1 cellular context compared by ENCODE assay signal in genomic region chr5:138632900-138633489, GRCh38.
A peak's percentile ranks its signal among the peaks of the same experiment; 100 is the strongest.
TF ChIP-seq lines count a peak whose summit lies in the region.

No MANE protein-coding gene starts in this region.

TF ChIP-seq in HepG2, 621 proteins besides CTCF, POLR2A, EP300 and RAD21 (continued from another document and continues in another):
- TF ChIP-seq CERS6 (CRISPR knock-in tag; IDR thresholded peaks at IDR 0.05) (no peak), ZNF230 (CRISPR knock-in tag; IDR thresholded peaks at IDR 0.05) (no peak), SIN3B (IDR thresholded peaks at IDR 0.05; ENCODE audit: low read length) (no peak), KMT2A (CRISPR knock-in tag; IDR thresholded peaks at IDR 0.05) (no peak), MED1 (CRISPR knock-in tag; IDR thresholded peaks at IDR 0.05) (no peak), NR2F6 (IDR thresholded peaks at IDR 0.05) (no peak), NR2F6 (CRISPR knock-in tag; IDR thresholded peaks at IDR 0.05) (0 out of 2 replicates have a peak, but pooled peaks have one; percentile 7), ZNF713 (CRISPR knock-in tag; IDR thresholded peaks at IDR 0.05) (no peak), ZNF687 (CRISPR knock-in tag; IDR thresholded peaks at IDR 0.05) (0 out of 2 replicates have a peak, but pooled peaks have one; percentile 9), ZBTB14 (CRISPR knock-in tag; IDR thresholded peaks at IDR 0.05) (no peak), KLF11 (CRISPR knock-in tag; IDR thresholded peaks at IDR 0.05) (no peak), ZNF441 (CRISPR knock-in tag; IDR thresholded peaks at IDR 0.05; ENCODE audit: borderline replicate concordance) (no peak), CBX5 (CRISPR knock-in tag; IDR thresholded peaks at IDR 0.05; ENCODE audit: borderline replicate concordance) (no peak), ZXDC (CRISPR knock-in tag; IDR thresholded peaks at IDR 0.05) (no peak), AGO2 (optimal IDR thresholded peaks at IDR 0.05; ENCODE audit: low read depth, low read length) (no peak), NFRKB (IDR thresholded peaks at IDR 0.05) (no peak), USF2 (IDR thresholded peaks at IDR 0.05; ENCODE audit: low read depth, low read length) (no peak), USF2 (CRISPR knock-in tag; IDR thresholded peaks at IDR 0.05; ENCODE audit: borderline replicate concordance) (peak; percentile 78; the same call in 1 of the 2 replicates), ZNF629 (CRISPR knock-in tag; conservative IDR thresholded peaks at IDR 0.05) (0 out of 2 replicates have a peak, but pooled peaks have one; percentile 19), SP2 (CRISPR knock-in tag; IDR thresholded peaks at IDR 0.05) (no peak), ARNT2 (CRISPR knock-in tag; IDR thresholded peaks at IDR 0.05; ENCODE audit: low read depth) (no peak), ZKSCAN1 (IDR thresholded peaks at IDR 0.05; ENCODE audit: low read length) (no peak), BRCA1 (CRISPR knock-in tag; IDR thresholded peaks at IDR 0.05) (no peak), ZNF564 (CRISPR knock-in tag; IDR thresholded peaks at IDR 0.05) (no peak), SNRNP70 (IDR thresholded peaks at IDR 0.05; ENCODE audit: low read depth, low read length) (no peak), NCOA1 (CRISPR knock-in tag; IDR thresholded peaks at IDR 0.05) (no peak), PRMT3 (CRISPR knock-in tag; IDR thresholded peaks at IDR 0.05; ENCODE audit: borderline replicate concordance, low read depth) (no peak), CC2D1A (CRISPR knock-in tag; IDR thresholded peaks at IDR 0.05) (no peak), SAP130 (CRISPR knock-in tag; IDR thresholded peaks at IDR 0.05; ENCODE audit: low read depth) (peak; percentile 17; the same call in 1 of the 2 replicates), WIZ (CRISPR knock-in tag; IDR thresholded peaks at IDR 0.05) (no peak), GPN1 (CRISPR knock-in tag; IDR thresholded peaks at IDR 0.05; ENCODE audit: borderline replicate concordance) (no peak), ZNF331 (CRISPR knock-in tag; IDR thresholded peaks at IDR 0.05) (0 out of 2 replicates have a peak, but pooled peaks have one; percentile 19), ZNF891 (CRISPR knock-in tag; IDR thresholded peaks at IDR 0.05) (no peak), HCFC1 (IDR thresholded peaks at IDR 0.05; ENCODE audit: low read depth, low read length) (peak; percentile 57; the same call in 1 of the 2 replicates), DRAP1 (CRISPR knock-in tag; IDR thresholded peaks at IDR 0.05) (no peak), ZNF143 (CRISPR knock-in tag; IDR thresholded peaks at IDR 0.05) (peak; percentile 88), KMT2B (CRISPR knock-in tag; IDR thresholded peaks at IDR 0.05) (no peak), ZNF710 (CRISPR knock-in tag; IDR thresholded peaks at IDR 0.05; ENCODE audit: borderline replicate concordance) (no peak), ARID5B (CRISPR knock-in tag; IDR thresholded peaks at IDR 0.05) (no peak), ATF4 (CRISPR knock-in tag; IDR thresholded peaks at IDR 0.05) (no peak), FOXK2 (IDR thresholded peaks at IDR 0.05) (no peak), GABPA (IDR thresholded peaks at IDR 0.05; ENCODE audit: low read depth, low read length) (no peak), GABPA (CRISPR knock-in tag; IDR thresholded peaks at IDR 0.05; ENCODE audit: low read depth) (0 out of 2 replicates have a peak, but pooled peaks have one; percentile 20)
